ENCODE assay signal across 2 cellular contexts in genomic region chrX:15382809-15383208, GRCh38.
TF ChIP-seq lines count a peak whose summit lies in the region.

No MANE protein-coding gene starts in this region.

TF ChIP-seq in GM12878, 131 proteins besides CTCF, POLR2A, EP300 and RAD21:
- TF ChIP-seq HDAC2 (IDR thresholded peaks at IDR 0.05): no peak
- TF ChIP-seq ATF3 (IDR thresholded peaks at IDR 0.05; ENCODE audit: borderline replicate concordance, extremely low read depth, low read depth, low read length): no peak
- no peak for TF ChIP-seq STAT3 (IDR thresholded peaks at IDR 0.05; ENCODE audit: low read depth, low read length)
- no peak for TF ChIP-seq ZNF274 (IDR thresholded peaks at IDR 0.05; ENCODE audit: insufficient read depth, insufficient read length)
- TF ChIP-seq SUZ12 (IDR thresholded peaks at IDR 0.05; ENCODE audit: unreplicated experiment): no peak
- TF ChIP-seq CBX3 (IDR thresholded peaks at IDR 0.05; ENCODE audit: borderline replicate concordance, low read depth): no peak
- TF ChIP-seq IRF4 (IDR thresholded peaks at IDR 0.05; ENCODE audit: low read depth, low read length): no peak
- TF ChIP-seq EGR1 (IDR thresholded peaks at IDR 0.05; ENCODE audit: borderline replicate concordance in 1 of 2, low read depth in 2 of 2, low read length in 2 of 2): no peak
- TF ChIP-seq TCF7 (IDR thresholded peaks at IDR 0.05; ENCODE audit: borderline replicate concordance): no peak
- no peak for TF ChIP-seq DPF2 (IDR thresholded peaks at IDR 0.05)
- no peak for TF ChIP-seq PML (IDR thresholded peaks at IDR 0.05; ENCODE audit: low read length)
- TF ChIP-seq NFXL1 (IDR thresholded peaks at IDR 0.05; ENCODE audit: borderline replicate concordance): no peak
- no peak for TF ChIP-seq JUNB (IDR thresholded peaks at IDR 0.05)
- no peak for TF ChIP-seq NR2C1 (IDR thresholded peaks at IDR 0.05)
- TF ChIP-seq ETV6 (conservative IDR thresholded peaks at IDR 0.05 in 1 of 2, IDR thresholded peaks at IDR 0.05 in 1 of 2; ENCODE audit: borderline replicate concordance in 1 of 2, low read depth in 1 of 2): no peak
- no peak for TF ChIP-seq NR2F1 (conservative IDR thresholded peaks at IDR 0.05)
TF ChIP-seq in GM12878: peak in this region for 0.

TF ChIP-seq in liver, 16 proteins besides CTCF, POLR2A, EP300 and RAD21:
- TF ChIP-seq ZBTB33 (IDR thresholded peaks at IDR 0.05) (no peak), HNF4G (IDR thresholded peaks at IDR 0.05) (no peak), EGR1 (IDR thresholded peaks at IDR 0.05; ENCODE audit: low read depth in 2 of 2) (no peak), MAX (IDR thresholded peaks at IDR 0.05) (no peak)
- TF ChIP-seq, protein P1, sequence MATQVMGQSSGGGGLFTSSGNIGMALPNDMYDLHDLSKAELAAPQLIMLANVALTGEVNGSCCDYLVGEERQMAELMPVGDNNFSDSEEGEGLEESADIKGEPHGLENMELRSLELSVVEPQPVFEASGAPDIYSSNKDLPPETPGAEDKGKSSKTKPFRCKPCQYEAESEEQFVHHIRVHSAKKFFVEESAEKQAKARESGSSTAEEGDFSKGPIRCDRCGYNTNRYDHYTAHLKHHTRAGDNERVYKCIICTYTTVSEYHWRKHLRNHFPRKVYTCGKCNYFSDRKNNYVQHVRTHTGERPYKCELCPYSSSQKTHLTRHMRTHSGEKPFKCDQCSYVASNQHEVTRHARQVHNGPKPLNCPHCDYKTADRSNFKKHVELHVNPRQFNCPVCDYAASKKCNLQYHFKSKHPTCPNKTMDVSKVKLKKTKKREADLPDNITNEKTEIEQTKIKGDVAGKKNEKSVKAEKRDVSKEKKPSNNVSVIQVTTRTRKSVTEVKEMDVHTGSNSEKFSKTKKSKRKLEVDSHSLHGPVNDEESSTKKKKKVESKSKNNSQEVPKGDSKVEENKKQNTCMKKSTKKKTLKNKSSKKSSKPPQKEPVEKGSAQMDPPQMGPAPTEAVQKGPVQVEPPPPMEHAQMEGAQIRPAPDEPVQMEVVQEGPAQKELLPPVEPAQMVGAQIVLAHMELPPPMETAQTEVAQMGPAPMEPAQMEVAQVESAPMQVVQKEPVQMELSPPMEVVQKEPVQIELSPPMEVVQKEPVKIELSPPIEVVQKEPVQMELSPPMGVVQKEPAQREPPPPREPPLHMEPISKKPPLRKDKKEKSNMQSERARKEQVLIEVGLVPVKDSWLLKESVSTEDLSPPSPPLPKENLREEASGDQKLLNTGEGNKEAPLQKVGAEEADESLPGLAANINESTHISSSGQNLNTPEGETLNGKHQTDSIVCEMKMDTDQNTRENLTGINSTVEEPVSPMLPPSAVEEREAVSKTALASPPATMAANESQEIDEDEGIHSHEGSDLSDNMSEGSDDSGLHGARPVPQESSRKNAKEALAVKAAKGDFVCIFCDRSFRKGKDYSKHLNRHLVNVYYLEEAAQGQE (IDR thresholded peaks at IDR 0.05): no peak
